ENCODE assay signal across 8 cellular contexts in the genomic region with DNA sequence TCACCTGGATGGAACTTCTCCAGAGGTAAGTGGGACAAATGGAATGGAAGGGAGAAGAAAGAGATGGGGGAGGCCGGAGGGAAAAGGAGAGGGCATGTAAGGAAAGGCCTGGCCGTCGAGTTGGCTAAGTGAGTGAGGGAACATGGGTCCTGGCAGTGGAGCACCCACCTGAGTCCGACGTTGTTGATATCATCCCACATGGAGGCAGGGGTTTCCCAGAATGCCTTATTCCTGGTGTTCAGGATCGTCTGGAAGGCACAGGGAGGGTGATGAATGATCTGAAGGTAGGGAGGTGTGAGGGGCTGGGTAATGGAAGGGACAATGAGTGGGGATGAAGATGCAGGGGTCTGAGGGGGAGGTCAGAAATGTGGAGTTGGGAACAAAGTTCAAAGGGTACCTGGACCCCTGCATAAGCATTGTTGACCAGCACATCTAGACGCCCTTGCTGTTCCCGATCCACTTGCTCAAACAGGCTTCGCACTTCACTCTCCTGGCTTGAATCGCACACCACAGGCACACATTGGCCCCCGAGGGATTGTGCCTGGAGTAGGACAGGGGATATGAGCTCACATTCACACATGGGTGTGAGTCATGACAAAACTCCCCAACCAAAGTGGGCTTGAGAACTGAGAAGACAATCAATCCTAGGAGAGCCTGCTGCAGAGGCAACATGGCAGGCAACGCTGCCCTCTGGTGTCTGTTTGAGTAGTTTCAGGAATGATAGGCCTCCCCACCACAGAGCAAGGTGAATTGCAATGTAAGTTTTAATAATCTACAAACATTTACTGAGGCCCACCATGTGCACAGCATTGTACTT. TPM values are rescaled to one million over a fixed set of nuclear protein-coding genes. Genes with fewer than 3 reads are reported as not detected.
DNase-seq lines count a peak whose midpoint lies in the region; ATAC-seq lines count a peak whose summit lies in the region.

No MANE protein-coding gene starts in this region.

- DNase-seq in NCI-H82 (lab: John Stamatoyannopoulos, UW) (peak; percentile 69), NCI-H82 treated with DMSO at 0.1 percent for 48 hours (lab: John Stamatoyannopoulos, UW; ENCODE audit: unreplicated experiment) (no peak), NCI-H2107 treated with DMSO at 0.1 percent for 48 hours (lab: John Stamatoyannopoulos, UW; ENCODE audit: unreplicated experiment) (peak; percentile 61), left lobe of liver (ENCODE audit: low spot score) (no peak)
- DNase-seq in activated CD4-positive, CD25-positive, alpha-beta regulatory T cell treated with anti-CD3 and anti-CD28 coated beads, Interleukin-2, amount 50 U/mL, for 16 hours (ENCODE audit: low read depth, low spot score) = peak; percentile 53
- peak; percentile 48 to 64 for DNase-seq in central memory CD8-positive, alpha-beta T cell (ENCODE audit: low spot score in 2 of 2)
- peak in 2 of 3 donors; percentile 45 to 49 for DNase-seq in stimulated activated CD4-positive, alpha-beta T cell treated with anti-CD3 and anti-CD28 coated beads, TNF-alpha, amount 100 ng/mL, for 1 hour (ENCODE audit: low read depth in 3 of 3, low spot score in 1 of 3)

- peaks cover 29% of the 10 kb centered on the region for H3K36me3 Mint-ChIP-seq in central memory CD8-positive, alpha-beta T cell (ENCODE audit: insufficient read depth)

- H3K4me1 Mint-ChIP-seq in central memory CD8-positive, alpha-beta T cell = peaks cover 41% of the 10 kb centered on the region

- no peaks in the 10 kb centered on the region for H3K9me3 Mint-ChIP-seq in central memory CD8-positive, alpha-beta T cell

- H3K4me3 Mint-ChIP-seq in central memory CD8-positive, alpha-beta T cell = no peak overlapping the region

- H3K27ac Mint-ChIP-seq in central memory CD8-positive, alpha-beta T cell (ENCODE audit: low read depth) = peak overlapping the region; percentile 75

- no peaks in the 10 kb centered on the region for H3K27me3 Mint-ChIP-seq in central memory CD8-positive, alpha-beta T cell

- ATAC-seq in HG02938 (IDR thresholded peaks at IDR 0.05; ENCODE audit: unreplicated experiment) (peak; percentile 49), left lobe of liver (peak; percentile 37)
- peak; percentile 61 for ATAC-seq in central memory CD8-positive, alpha-beta T cell (replicated peaks; ENCODE audit: extremely low read depth, poor library complexity, severe bottlenecking)

RNA-seq across cellular contexts. Expression of a gene that starts 3.0 kb away (rescaled TPM):
- total RNA-seq in left lobe of liver = 91.0 TPM

RNA-seq across cellular contexts. Expression of a gene that starts 3.1 kb away (rescaled TPM):
- total RNA-seq in left lobe of liver = 17.2 TPM

RNA-seq across cellular contexts. Expression of a gene that starts 11.2 kb away (rescaled TPM):
- total RNA-seq in left lobe of liver = 216 TPM

RNA-seq across cellular contexts. Expression of a gene that starts 13.4 kb away (rescaled TPM):
- 6.9 TPM for total RNA-seq in left lobe of liver

RNA-seq across cellular contexts. Expression of a gene that starts 14.8 kb away (rescaled TPM):
- 7.2 TPM for total RNA-seq in left lobe of liver

Comparison
In these comparisons a context has a peak if more than half of its experiments do, and no peak if none do; other contexts are left out.
1. DNase-seq: peak in NCI-H82 (single experiment), NCI-H2107 treated with DMSO at 0.1 percent for 48 hours (single experiment), activated CD4-positive, CD25-positive, alpha-beta regulatory T cell treated with anti-CD3 and anti-CD28 coated beads, Interleukin-2, amount 50 U/mL, for 16 hours (single experiment), central memory CD8-positive, alpha-beta T cell (2 of 2) and stimulated activated CD4-positive, alpha-beta T cell treated with anti-CD3 and anti-CD28 coated beads, TNF-alpha, amount 100 ng/mL, for 1 hour (2 of 3); none in NCI-H82 treated with DMSO at 0.1 percent for 48 hours (single experiment) and left lobe of liver (single experiment).
2. Peak in every context shown above with its lines, with median percentiles within 50 percentile points of each other: ATAC-seq.